32 cellular contexts compared by ENCODE assay signal in the genomic region with DNA sequence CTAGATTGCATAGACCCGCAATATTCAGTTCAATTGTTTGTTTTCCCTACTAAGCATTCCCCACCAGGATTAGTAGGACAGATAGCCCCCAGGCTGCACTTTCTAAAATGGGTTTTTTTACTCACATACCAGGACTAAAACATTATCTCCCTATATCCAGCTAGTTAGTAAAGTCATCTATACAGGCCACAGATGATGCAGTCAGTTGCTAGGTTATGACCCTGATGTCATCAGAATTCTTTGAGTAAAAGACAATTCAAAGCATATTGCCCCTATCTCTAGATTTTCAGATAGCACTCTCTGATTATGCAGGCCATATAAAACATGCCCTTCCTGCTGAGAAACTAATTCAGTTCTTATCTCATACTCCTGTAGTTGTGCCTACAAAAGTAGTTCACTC.
"Had no signal": no experiment of that assay in that cellular context is flagged by ENCODE, and none has a peak within 500 bp of the region (broad histone marks: within the 10 kb centered on the region; RNA-seq: fewer than 3 reads in every experiment).

No MANE protein-coding gene starts in this region.

- ATAC-seq: activated CD8-positive, alpha-beta T cell treated with anti-CD3 and anti-CD28 coated beads for 36 hours; activated naive CD4-positive, alpha-beta T cell treated with anti-CD3 and anti-CD28 coated beads, Interleukin-2, amount 50 U/mL, for 72 hours; activated T-cell treated with anti-CD3 and anti-CD28 coated beads, Interleukin-2, amount 50 U/mL, for 4 hours; activated T-cell treated with anti-CD3 and anti-CD28 coated beads, Interleukin-2, amount 50 U/mL, for 72 hours; activated T-helper 17 cell treated with anti-CD3 and anti-CD28 coated beads, Interleukin-2, amount 50 U/mL, for 72 hours; body of pancreas; T-cell; T-helper 17 cell had no signal

- H3K9me3 ChIP-seq: adrenal gland had no signal

- H3K27me3 ChIP-seq: adrenal gland, body of pancreas, brain microvascular endothelial cell, breast epithelium had no signal

- H3K27ac ChIP-seq: adrenal gland, body of pancreas, brain microvascular endothelial cell, breast epithelium, VCaP had no signal

- H3K4me1 ChIP-seq: adrenal gland, body of pancreas, breast epithelium had no signal

- H3K4me3 ChIP-seq: adrenal gland, body of pancreas, breast epithelium had no signal

- H3K36me3 ChIP-seq: adrenal gland, brain microvascular endothelial cell, breast epithelium had no signal

- DNase-seq: activated B cell treated with CpG ODN at 0.5 μM for 24 hours; activated CD4-positive, alpha-beta memory T cell treated with anti-CD3 and anti-CD28 coated beads for 36 hours; activated CD4-positive, alpha-beta T cell treated with anti-CD3 and anti-CD28 coated beads for 4 hours; activated CD4-positive, alpha-beta T cell treated with anti-CD3 and anti-CD28 coated beads, Interleukin-2, amount 10 ng/mL, durations not matched to agents 24 days and 14 days; activated CD4-positive, alpha-beta T cell treated with anti-CD3 and anti-CD28 coated beads, Interleukin-2, amount 50 U/mL, for 1 hour; activated CD4-positive, alpha-beta T cell treated with anti-CD3 and anti-CD28 coated beads, Interleukin-2, amount 50 U/mL, for 4 hours; activated CD4-positive, CD25-positive, alpha-beta regulatory T cell treated with anti-CD3 and anti-CD28 coated beads, Interleukin-2, amount 50 U/mL, for 72 hours; activated CD8-positive, alpha-beta memory T cell treated with anti-CD3 and anti-CD28 coated beads, Interleukin-2, amount 50 U/mL, for 4 hours; activated CD8-positive, alpha-beta T cell treated with anti-CD3 and anti-CD28 coated beads for 36 hours; activated effector memory CD4-positive, alpha-beta T cell treated with anti-CD3 and anti-CD28 coated beads, Interleukin-2, amount 50 U/mL, for 16 hours; activated gamma-delta T cell treated with Interleukin-2 at 50 U/mL for 16 hours; activated naive CD4-positive, alpha-beta T cell; activated naive CD4-positive, alpha-beta T cell treated with anti-CD3 and anti-CD28 coated beads for 36 hours; activated naive CD4-positive, alpha-beta T cell treated with anti-CD3 and anti-CD28 coated beads, Interleukin-2, amount 50 U/mL, for 16 hours; activated naive CD8-positive, alpha-beta T cell treated with anti-CD3 and anti-CD28 coated beads for 36 hours; activated T-cell treated with anti-CD3 and anti-CD28 coated beads for 4 hours; activated T-cell treated with anti-CD3 and anti-CD28 coated beads, Interleukin-2, amount 50 U/mL, for 1 hour; activated T-cell treated with anti-CD3 and anti-CD28 coated beads, Interleukin-2, amount 50 U/mL, for 4 hours; activated T-cell treated with anti-CD3 and anti-CD28 coated beads, Interleukin-2, amount 50 U/mL, for 72 hours; adrenal gland; amniotic stem cell; aorta; body of pancreas; brain microvascular endothelial cell; central memory CD4-positive, alpha-beta T cell; T-cell; T-helper 17 cell; T-helper 9 cell had no signal
